In the genomic region with DNA sequence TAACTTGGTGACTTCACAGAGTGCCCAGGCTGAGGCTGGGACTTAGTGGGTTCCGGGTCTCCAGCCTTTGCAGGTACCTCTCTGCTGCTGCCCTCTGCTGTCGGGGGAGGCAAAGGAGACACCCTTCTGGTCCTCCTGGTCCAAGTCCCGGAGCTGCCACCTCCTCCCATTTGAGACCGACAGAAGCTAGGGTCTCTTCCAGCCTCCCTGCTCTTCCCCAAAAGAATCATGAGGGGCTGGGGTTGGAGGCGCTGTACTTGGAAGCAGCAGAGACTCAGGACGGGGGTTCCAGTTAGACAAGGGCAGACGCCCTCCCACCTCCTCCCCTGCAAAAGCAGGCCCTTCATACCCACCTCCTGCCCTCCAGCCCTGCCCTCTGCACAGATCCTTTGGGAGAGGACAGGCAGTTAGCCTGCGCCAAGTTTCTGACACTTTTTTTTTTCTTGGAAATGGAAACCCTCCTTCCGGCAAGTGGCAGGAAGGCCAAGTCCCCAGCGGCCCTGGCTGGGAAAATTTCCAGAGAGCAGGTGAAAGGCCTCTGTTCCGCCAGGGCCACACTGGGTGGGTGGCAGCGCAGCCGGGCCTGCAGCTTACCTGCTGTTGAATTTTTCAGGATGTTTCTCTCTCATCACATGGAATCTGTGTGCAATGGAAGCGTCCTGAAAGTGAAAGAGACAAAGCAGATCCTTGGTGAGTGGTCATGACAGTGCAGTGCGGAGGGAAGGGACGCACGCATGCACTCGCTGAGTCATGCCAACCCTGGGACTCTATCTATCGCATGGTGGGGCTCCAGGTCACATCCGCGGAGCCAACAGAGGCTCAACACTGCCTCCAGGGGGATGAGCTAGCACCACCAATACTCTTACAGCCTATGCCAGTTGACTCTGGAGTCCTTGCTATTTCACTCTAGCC, we compare ENCODE assay signal across 8 cellular contexts.
DNase-seq lines count a peak whose midpoint lies in the region; ATAC-seq, FAIRE-seq and TF ChIP-seq lines count a peak whose summit lies in the region.

No MANE protein-coding gene starts in this region.

- H3K27ac Mint-ChIP-seq in T-cell, result no peak overlapping the region

- peak overlapping the region in 1 of 3 donors; percentile 35 for H3K4me3 Mint-ChIP-seq in T-cell

- H3K9me3 ChIP-seq in kidney (ENCODE audit: control insufficient read depth in 1 of 2, low read length in 2 of 2), result no peaks in the 10 kb centered on the region

- peaks cover 3 to 4% of the 10 kb centered on the region in 2 donors for H3K4me1 ChIP-seq in kidney (ENCODE audit: control insufficient read depth in 1 of 2, insufficient read depth in 1 of 2, low read depth in 1 of 2, low read length in 2 of 2)

- peak; percentile 80 for TF ChIP-seq CTCF in GM12864 (IDR thresholded peaks at IDR 0.05; ENCODE audit: low read depth, low read length, missing control alignments)
- peak; percentile 74 for TF ChIP-seq CTCF in cardiac fibroblast (IDR thresholded peaks at IDR 0.05; ENCODE audit: low read depth, low read length)
- TF ChIP-seq CTCF in kidney (IDR thresholded peaks at IDR 0.05; ENCODE audit: borderline replicate concordance, extremely low read depth, insufficient read depth), result peak; percentile 17

- no peak overlapping the region for H3K4me3 ChIP-seq in GM12864 (ENCODE audit: low read depth, low read length)
- H3K4me3 ChIP-seq in cardiac fibroblast (replicated peaks in 1 of 2; ENCODE audit: low read depth in 2 of 2, low read length in 2 of 2), result peak overlapping the region in 1 of 2 donors; percentile 42
- H3K4me3 ChIP-seq in kidney (ENCODE audit: low read length in 2 of 2), result peak overlapping the region; percentile 43 to 47

- TF ChIP-seq RAD21 in Ishikawa (IDR thresholded peaks at IDR 0.05; ENCODE audit: low read depth), result peak; percentile 83

- CTCF ChIA-PET in T-cell (lab: Charles Lee), result interaction anchor here (0.6 to 1.3 kb wide), 2 partner anchors 259 to 608 kb away, joined by 3 to 8 read pairs; no protein-coding TSS in a partner anchor

- no peak for FAIRE-seq in kidney (lab: Jason Lieb, UNC)

- no peak overlapping the region for H3K9ac ChIP-seq in kidney (ENCODE audit: low read length in 2 of 2)

- no peak overlapping the region for H3K27ac ChIP-seq in kidney (ENCODE audit: low read depth in 2 of 2, low read length in 2 of 2)

- ATAC-seq in GM21786 (IDR thresholded peaks at IDR 0.05; ENCODE audit: unreplicated experiment) (peak; percentile 86), T-cell (replicated peaks in 1 of 4) (peak; percentile 37 to 81 (median 60))

- H3K36me3 Mint-ChIP-seq in T-cell, result no peaks in the 10 kb centered on the region

- POLR2A ChIA-PET in T-cell (lab: Charles Lee), result no interaction called here

- H3K36me3 ChIP-seq in kidney (ENCODE audit: control insufficient read depth in 1 of 2, insufficient read depth in 2 of 2, low read length in 2 of 2), result no peaks in the 10 kb centered on the region

- H3K27me3 Mint-ChIP-seq in T-cell, result peaks cover 4 to 6% of the 10 kb centered on the region in 2 donors

- no peaks in the 10 kb centered on the region for H3K9me3 Mint-ChIP-seq in T-cell

- intact Hi-C loops in kidney (cut with DNase I), result no loop called here

- peaks cover 0 to 4% (median 2%) of the 10 kb centered on the region in 3 donors for H3K4me1 Mint-ChIP-seq in T-cell

- no peak for TF ChIP-seq EP300 in Ishikawa (IDR thresholded peaks at IDR 0.05; ENCODE audit: borderline replicate concordance)

- peak; percentile 73 for DNase-seq in GM12864 (ENCODE audit: low read depth)
- peak in 20 of 34 experiments; percentile 10 to 43 (median 22) for DNase-seq in T-cell
- DNase-seq in cardiac fibroblast (ENCODE audit: low read depth in 2 of 2), result peak; percentile 74 to 90
- DNase-seq in kidney, result peak; percentile 85
- DNase-seq in stimulated activated CD4-positive, alpha-beta T cell treated with anti-CD3 and anti-CD28 coated beads, Interleukin-1b, Interleukin-23, amount 100 ng/mL, for 48 hours, result peak; percentile 84
- no peak for DNase-seq in NCI-H187 (lab: John Stamatoyannopoulos, UW)

TF ChIP-seq in Ishikawa, 13 proteins besides CTCF, POLR2A, EP300 and RAD21:
- TF ChIP-seq, protein P1, sequence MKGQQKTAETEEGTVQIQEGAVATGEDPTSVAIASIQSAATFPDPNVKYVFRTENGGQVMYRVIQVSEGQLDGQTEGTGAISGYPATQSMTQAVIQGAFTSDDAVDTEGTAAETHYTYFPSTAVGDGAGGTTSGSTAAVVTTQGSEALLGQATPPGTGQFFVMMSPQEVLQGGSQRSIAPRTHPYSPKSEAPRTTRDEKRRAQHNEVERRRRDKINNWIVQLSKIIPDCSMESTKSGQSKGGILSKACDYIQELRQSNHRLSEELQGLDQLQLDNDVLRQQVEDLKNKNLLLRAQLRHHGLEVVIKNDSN (IDR thresholded peaks at IDR 0.05), result no peak
- no peak for TF ChIP-seq YY1 (IDR thresholded peaks at IDR 0.05; ENCODE audit: low read depth)
- TF ChIP-seq TEAD4 (IDR thresholded peaks at IDR 0.05), result no peak
- TF ChIP-seq CREB1 (IDR thresholded peaks at IDR 0.05; ENCODE audit: low read depth), result no peak
- TF ChIP-seq EGR1 (IDR thresholded peaks at IDR 0.05), result no peak
- TF ChIP-seq TCF12 (IDR thresholded peaks at IDR 0.05; ENCODE audit: low read depth), result no peak
- TF ChIP-seq, protein P2, sequence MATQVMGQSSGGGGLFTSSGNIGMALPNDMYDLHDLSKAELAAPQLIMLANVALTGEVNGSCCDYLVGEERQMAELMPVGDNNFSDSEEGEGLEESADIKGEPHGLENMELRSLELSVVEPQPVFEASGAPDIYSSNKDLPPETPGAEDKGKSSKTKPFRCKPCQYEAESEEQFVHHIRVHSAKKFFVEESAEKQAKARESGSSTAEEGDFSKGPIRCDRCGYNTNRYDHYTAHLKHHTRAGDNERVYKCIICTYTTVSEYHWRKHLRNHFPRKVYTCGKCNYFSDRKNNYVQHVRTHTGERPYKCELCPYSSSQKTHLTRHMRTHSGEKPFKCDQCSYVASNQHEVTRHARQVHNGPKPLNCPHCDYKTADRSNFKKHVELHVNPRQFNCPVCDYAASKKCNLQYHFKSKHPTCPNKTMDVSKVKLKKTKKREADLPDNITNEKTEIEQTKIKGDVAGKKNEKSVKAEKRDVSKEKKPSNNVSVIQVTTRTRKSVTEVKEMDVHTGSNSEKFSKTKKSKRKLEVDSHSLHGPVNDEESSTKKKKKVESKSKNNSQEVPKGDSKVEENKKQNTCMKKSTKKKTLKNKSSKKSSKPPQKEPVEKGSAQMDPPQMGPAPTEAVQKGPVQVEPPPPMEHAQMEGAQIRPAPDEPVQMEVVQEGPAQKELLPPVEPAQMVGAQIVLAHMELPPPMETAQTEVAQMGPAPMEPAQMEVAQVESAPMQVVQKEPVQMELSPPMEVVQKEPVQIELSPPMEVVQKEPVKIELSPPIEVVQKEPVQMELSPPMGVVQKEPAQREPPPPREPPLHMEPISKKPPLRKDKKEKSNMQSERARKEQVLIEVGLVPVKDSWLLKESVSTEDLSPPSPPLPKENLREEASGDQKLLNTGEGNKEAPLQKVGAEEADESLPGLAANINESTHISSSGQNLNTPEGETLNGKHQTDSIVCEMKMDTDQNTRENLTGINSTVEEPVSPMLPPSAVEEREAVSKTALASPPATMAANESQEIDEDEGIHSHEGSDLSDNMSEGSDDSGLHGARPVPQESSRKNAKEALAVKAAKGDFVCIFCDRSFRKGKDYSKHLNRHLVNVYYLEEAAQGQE (IDR thresholded peaks at IDR 0.05; ENCODE audit: low read depth), result no peak
- no peak for TF ChIP-seq CEBPB (IDR thresholded peaks at IDR 0.05)
- no peak for TF ChIP-seq TAF1 (IDR thresholded peaks at IDR 0.05; ENCODE audit: low read depth)
- no peak for TF ChIP-seq NFIC (IDR thresholded peaks at IDR 0.05)
- TF ChIP-seq ZBTB7A (IDR thresholded peaks at IDR 0.05; ENCODE audit: low read depth), result no peak
- TF ChIP-seq, protein P3, sequence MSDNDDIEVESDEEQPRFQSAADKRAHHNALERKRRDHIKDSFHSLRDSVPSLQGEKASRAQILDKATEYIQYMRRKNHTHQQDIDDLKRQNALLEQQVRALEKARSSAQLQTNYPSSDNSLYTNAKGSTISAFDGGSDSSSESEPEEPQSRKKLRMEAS (IDR thresholded peaks at IDR 0.05), result no peak
- no peak for TF ChIP-seq FOXM1 (IDR thresholded peaks at IDR 0.05; ENCODE audit: borderline replicate concordance, low read depth)

Comparison
In these comparisons a context has a peak if more than half of its experiments do, and no peak if none do; other contexts are left out.
1. DNase-seq: peak in GM12864 (single experiment), T-cell (20 of 34), cardiac fibroblast (2 of 2), kidney (single experiment) and stimulated activated CD4-positive, alpha-beta T cell treated with anti-CD3 and anti-CD28 coated beads, Interleukin-1b, Interleukin-23, amount 100 ng/mL, for 48 hours (single experiment); none in NCI-H187 (0 of 2).
2. CTCF ChIP-seq: peak in every context shown above with its lines; median percentile 80 in GM12864; 74 in cardiac fibroblast; 17 in kidney.